ENCODE assay signal across 22 cellular contexts in the genomic region with DNA sequence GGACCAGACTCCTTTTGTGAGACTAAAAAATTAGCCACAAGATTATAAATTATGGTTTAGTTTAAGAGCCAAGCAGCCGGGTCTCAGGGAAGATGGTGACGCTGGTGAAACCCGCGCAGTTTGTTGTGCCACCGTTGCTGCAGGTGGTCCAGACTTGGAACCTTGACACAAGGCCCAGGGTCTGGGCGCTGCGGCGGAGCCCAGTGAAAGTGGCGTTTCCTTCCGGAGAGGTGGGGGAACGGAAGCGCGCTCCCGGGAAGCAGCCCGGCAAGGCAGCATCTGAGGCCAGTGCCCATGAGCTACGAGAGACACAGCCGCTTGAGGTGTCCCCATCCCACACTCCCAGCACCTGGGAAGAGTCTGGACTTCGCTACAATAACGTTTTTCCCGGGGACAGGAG.
"Had no signal": no experiment of that assay in that cellular context is flagged by ENCODE, and none has a peak within 500 bp of the region (broad histone marks: within the 10 kb centered on the region; RNA-seq: fewer than 3 reads in every experiment).

No MANE protein-coding gene starts in this region.

- DNase-seq: hippocampal formation; immature natural killer cell; kidney; left colon; left lung; lower lobe of right lung; mammary epithelial cell; mesenchymal stem cell; naive thymus-derived CD8-positive, alpha-beta T cell; ovary; right lobe of liver; stimulated activated CD4-positive, alpha-beta T cell treated with anti-CD3 and anti-CD28 coated beads, Interleukin-1b, Interleukin-23, amount 100 ng/mL, for 48 hours; stimulated activated CD4-positive, alpha-beta T cell treated with anti-CD3 and anti-CD28 coated beads, Interleukin-2, amount 100 ng/mL, for 48 hours; stimulated activated naive B cell treated with anti-CD40 and anti-IgM and Interleukin-4, amounts not matched to agents 10 μg/mL and 1 μg/mL and 100 μg/mL, for 72 hours; stimulated activated naive CD8-positive, alpha-beta T cell treated with anti-CD3 and anti-CD28 coated beads, Interleukin-15, Interleukin-2, amounts not matched to agents 100 U/mL and 50 U/mL, for 24 hours; stomach; tibial artery had no signal

- H3K27me3 ChIP-seq: left lung, ovary, right atrium auricular region, right lobe of liver, tibial artery, upper lobe of left lung, vagina had no signal

- H3K36me3 ChIP-seq: left lung, lower lobe of right lung, ovary, right atrium auricular region, right lobe of liver, stomach, thoracic aorta, tibial artery, upper lobe of left lung, vagina had no signal

- H3K9me3 ChIP-seq: ovary, right lobe of liver, thoracic aorta, vagina had no signal

- H3K27ac ChIP-seq: left lung, lower lobe of right lung, ovary, right atrium auricular region, right lobe of liver, stomach, thoracic aorta, tibial artery, upper lobe of left lung, vagina had no signal

- H3K4me3 ChIP-seq: left lung, lower lobe of right lung, ovary, right atrium auricular region, right lobe of liver, smooth muscle cell, stomach, thoracic aorta, tibial artery, upper lobe of left lung, vagina had no signal

- ATAC-seq: left colon; left lung; lower lobe of right lung; naive thymus-derived CD8-positive, alpha-beta T cell; right lobe of liver; stimulated activated naive B cell treated with anti-CD40 and anti-IgM and Interleukin-4, amounts not matched to agents 10 μg/mL and 1 μg/mL and 100 μg/mL, for 72 hours; stimulated activated naive CD8-positive, alpha-beta T cell treated with anti-CD3 and anti-CD28 coated beads, Interleukin-15, Interleukin-2, amounts not matched to agents 100 U/mL and 50 U/mL, for 24 hours had no signal

- H3K4me1 ChIP-seq: left lung, lower lobe of right lung, right lobe of liver, upper lobe of left lung had no signal

- H3K4me2 ChIP-seq: smooth muscle cell had no signal
